Comparison of ENCODE assay signal across 26 cellular contexts in the genomic region with DNA sequence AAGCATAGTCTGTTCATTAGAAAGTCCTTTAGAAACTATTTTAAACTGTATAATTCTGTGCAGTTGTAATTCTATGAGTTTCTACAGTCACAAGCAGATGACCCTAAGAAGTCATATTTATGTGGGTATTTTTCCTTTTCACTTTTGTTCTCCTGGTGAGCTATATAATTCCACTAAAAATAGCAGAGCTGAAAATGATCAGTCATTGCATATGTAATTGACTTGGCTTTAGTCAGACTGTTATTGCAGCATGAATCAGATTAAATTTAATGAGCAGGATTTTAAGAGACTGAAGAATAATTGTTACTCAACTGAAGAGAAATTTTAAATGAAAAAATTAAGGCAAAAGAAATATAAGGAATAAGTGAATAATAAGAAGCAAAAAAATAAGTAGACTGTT.
"Had no signal": no experiment of that assay in that cellular context is flagged by ENCODE, and none has a peak within 500 bp of the region (broad histone marks: within the 10 kb centered on the region; RNA-seq: fewer than 3 reads in every experiment).

No MANE protein-coding gene starts in this region.

- H3K36me3 ChIP-seq: transverse colon had no signal

- H3K4me3 Mint-ChIP-seq: activated CD4-positive, alpha-beta T cell treated with anti-CD3 and anti-CD28 coated beads, Interleukin-2, amount 10 ng/mL, durations not matched to agents 7 days and 5 days; activated naive CD8-positive, alpha-beta T cell; central memory CD8-positive, alpha-beta T cell; immature natural killer cell; naive B cell had no signal

- H3K4me1 Mint-ChIP-seq: naive B cell had no signal

- H3K9me3 Mint-ChIP-seq: activated CD4-positive, alpha-beta T cell treated with anti-CD3 and anti-CD28 coated beads, Interleukin-2, amount 10 ng/mL, durations not matched to agents 7 days and 5 days; central memory CD8-positive, alpha-beta T cell; immature natural killer cell; naive B cell had no signal

- H3K27me3 Mint-ChIP-seq: activated CD4-positive, alpha-beta T cell treated with anti-CD3 and anti-CD28 coated beads, Interleukin-2, amount 10 ng/mL, durations not matched to agents 7 days and 5 days; activated naive CD8-positive, alpha-beta T cell; central memory CD8-positive, alpha-beta T cell; naive B cell; progenitor cell of endocrine pancreas had no signal

- H3K9me3 ChIP-seq: esophagus squamous epithelium, gastrocnemius medialis, heart left ventricle, lower lobe of right lung, neutrophil, transverse colon, vagina had no signal

- H3K27ac Mint-ChIP-seq: activated CD4-positive, alpha-beta T cell treated with anti-CD3 and anti-CD28 coated beads, Interleukin-2, amount 10 ng/mL, durations not matched to agents 7 days and 5 days; activated naive CD8-positive, alpha-beta T cell; immature natural killer cell; progenitor cell of endocrine pancreas had no signal

- H3K4me3 ChIP-seq: esophagus squamous epithelium, gastrocnemius medialis, heart left ventricle, lower lobe of right lung, transverse colon, vagina had no signal

- H3K4me1 ChIP-seq: lower lobe of right lung, vagina had no signal

- ATAC-seq: gastrocnemius medialis, heart left ventricle, lower lobe of right lung, right cardiac atrium had no signal

- H3K27me3 ChIP-seq: brain microvascular endothelial cell, esophagus squamous epithelium, gastrocnemius medialis, heart left ventricle, neutrophil, transverse colon, vagina had no signal

- DNase-seq: activated CD4-positive, alpha-beta T cell treated with anti-CD3 and anti-CD28 coated beads, Interleukin-2, amount 10 ng/mL, durations not matched to agents 7 days and 5 days; activated CD4-positive, CD25-positive, alpha-beta regulatory T cell; activated CD8-positive, alpha-beta memory T cell treated with anti-CD3 and anti-CD28 coated beads for 24 hours; activated gamma-delta T cell treated with Interleukin-2 at 50 U/mL for 16 hours; amygdala; brain microvascular endothelial cell; cortex of kidney; effector CD4-positive, alpha-beta T cell; esophagus squamous epithelium; gastrocnemius medialis; heart left ventricle; immature natural killer cell; left cardiac atrium; lower lobe of right lung; naive B cell; right cardiac atrium; small intestine; stimulated activated CD4-positive, alpha-beta T cell treated with anti-CD3 and anti-CD28 coated beads, Interleukin-4, amount 100 ng/mL, for 24 hours; stimulated activated CD8-positive, alpha-beta memory T cell treated with anti-CD3 and anti-CD28 coated beads, Interleukin-4, amount 100 ng/mL, for 48 hours; stimulated activated naive CD4-positive, alpha-beta T cell treated with Interleukin-2 at 50 U/mL for 16 hours; transverse colon had no signal

- H3K27ac ChIP-seq: brain microvascular endothelial cell, esophagus squamous epithelium, heart left ventricle, lower lobe of right lung, neutrophil, transverse colon, vagina had no signal
